In genomic region chr5:149581931-149582768, GRCh38 we compare ENCODE assay signal across 8 cellular contexts. TPM values are rescaled to one million over a fixed set of nuclear protein-coding genes. Genes with fewer than 3 reads are reported as not detected.
DNase-seq lines count a peak whose midpoint lies in the region; ATAC-seq and TF ChIP-seq lines count a peak whose summit lies in the region.

No MANE protein-coding gene starts in this region.

- no peak overlapping the region for H2BK5ac ChIP-seq in neuronal stem cell (ENCODE audit: low read length)

- H3K9me3 Mint-ChIP-seq in GM23338: no peaks in the 10 kb centered on the region

- H3F3A ChIP-seq in GM23338 (replicated peaks; ENCODE audit: low read depth): peaks cover 6% of the 10 kb centered on the region

- TF ChIP-seq CTCF in GM23338 (conservative IDR thresholded peaks at IDR 0.05; ENCODE audit: low read depth in 2 of 2) (no peak), foreskin fibroblast (IDR thresholded peaks at IDR 0.05; ENCODE audit: low read depth, low read length) (no peak)

- H3K18ac ChIP-seq in neuronal stem cell (ENCODE audit: low read length): no peak overlapping the region

- H3K79me1 ChIP-seq in neuronal stem cell (ENCODE audit: low read depth, low read length): no peaks in the 10 kb centered on the region

- no peaks in the 10 kb centered on the region for H3K79me2 ChIP-seq in GM23338 (replicated peaks; ENCODE audit: insufficient read depth)

- no peak overlapping the region for H4K91ac ChIP-seq in neuronal stem cell (ENCODE audit: low read depth, low read length, poor library complexity)

- H3K4ac ChIP-seq in neuronal stem cell (ENCODE audit: low read length): no peak overlapping the region

- H2BK15ac ChIP-seq in neuronal stem cell (ENCODE audit: low read length): no peak overlapping the region

- H3K36me3 ChIP-seq in GM23338 (ENCODE audit: insufficient read depth) (no peaks in the 10 kb centered on the region), neuronal stem cell (replicated peaks in 1 of 2; ENCODE audit: control insufficient read depth in 2 of 2, insufficient read depth in 2 of 2, low read length in 2 of 2) (no peaks in the 10 kb centered on the region)

- peaks cover 9% of the 10 kb centered on the region for H3K4me1 Mint-ChIP-seq in GM23338

- H3K36me3 Mint-ChIP-seq in GM23338 (ENCODE audit: low read depth): no peaks in the 10 kb centered on the region

- DNase-seq in GM23338 (ENCODE audit: low spot score): peak; percentile 66
- peak; percentile 30 to 57 for DNase-seq in SHP77 (lab: John Stamatoyannopoulos, UW)
- no peak for DNase-seq in foreskin fibroblast
- DNase-seq in neuronal stem cell (ENCODE audit: low spot score): peak; percentile 39
- no peak for DNase-seq in AML-193 (lab: John Stamatoyannopoulos, UW)
- DNase-seq in RKO (ENCODE audit: low spot score): no peak

- H3K9me2 ChIP-seq in GM23338 (ENCODE audit: insufficient read depth): no peaks in the 10 kb centered on the region

- no peaks in the 10 kb centered on the region for H4K20me1 ChIP-seq in GM23338 (replicated peaks; ENCODE audit: insufficient read depth)

- H3K4me3 Mint-ChIP-seq in GM23338: peak overlapping the region; percentile 76

- H2BK120ac ChIP-seq in neuronal stem cell (ENCODE audit: low read depth, low read length): no peak overlapping the region

- H3K27me3 ChIP-seq in GM23338 (ENCODE audit: insufficient read depth) (peaks cover 30% of the 10 kb centered on the region), neuronal stem cell (ENCODE audit: control insufficient read depth in 3 of 3, insufficient read depth in 3 of 3, low read depth in 1 of 3, low read length in 3 of 3) (peaks cover 0 to 6% (median 0%) of the 10 kb centered on the region in 3 experiments)

- H3K4me3 ChIP-seq in GM23338 (peak overlapping the region; percentile 68), foreskin fibroblast (ENCODE audit: low read depth in 1 of 2, low read length in 2 of 2) (peak overlapping the region; percentile 43 to 49), neuronal stem cell (ENCODE audit: low read length in 2 of 2) (peak overlapping the region in 1 of 2 donors; percentile 45)

- no peak overlapping the region for H2AK5ac ChIP-seq in neuronal stem cell (ENCODE audit: low read depth, low read length)

- H3K4me2 ChIP-seq in GM23338 (peak overlapping the region; percentile 78), neuronal stem cell (ENCODE audit: insufficient read depth, low read length, poor library complexity, severe bottlenecking) (peak overlapping the region; percentile 94)

- no peak overlapping the region for H2BK12ac ChIP-seq in neuronal stem cell (ENCODE audit: low read length)

- no CpG with 5 or more reads among the region's 9 CpGs for WGBS in neuronal stem cell (ENCODE audit: extremely low coverage in 2 of 2, insufficient read length in 2 of 2, insufficient replicate concordance in 1 of 2), 2 donors

- H3K23ac ChIP-seq in neuronal stem cell (ENCODE audit: low read depth, low read length, poor library complexity): no peak overlapping the region

- H3K4me1 ChIP-seq in GM23338 (ENCODE audit: insufficient read depth): peaks cover 8% of the 10 kb centered on the region
- peaks cover 8 to 9% of the 10 kb centered on the region in 2 donors for H3K4me1 ChIP-seq in neuronal stem cell (ENCODE audit: control insufficient read depth in 2 of 2, insufficient read depth in 1 of 2, low read depth in 1 of 2, low read length in 2 of 2)

- H3K14ac ChIP-seq in neuronal stem cell (ENCODE audit: low read length): no peak overlapping the region

- ATAC-seq in GM23338: peak; percentile 77
- no peak for ATAC-seq in HG03196 (IDR thresholded peaks at IDR 0.05; ENCODE audit: unreplicated experiment)
- no peak for ATAC-seq in HG02623 (IDR thresholded peaks at IDR 0.05; ENCODE audit: unreplicated experiment)

- H2AFZ ChIP-seq in GM23338 (peak overlapping the region; percentile 100), neuronal stem cell (ENCODE audit: low read length) (peak overlapping the region; percentile 88)

- H3K9me3 ChIP-seq in neuronal stem cell (replicated peaks in 1 of 2; ENCODE audit: control insufficient read depth in 2 of 2, insufficient read depth in 1 of 2, low read depth in 1 of 2, low read length in 2 of 2): no peaks in the 10 kb centered on the region

- H3K27ac ChIP-seq in GM23338 (ENCODE audit: low read depth): no peak overlapping the region
- H3K27ac ChIP-seq in neuronal stem cell (replicated peaks; ENCODE audit: low read length): no peak overlapping the region

- no peak overlapping the region for H4K8ac ChIP-seq in neuronal stem cell (ENCODE audit: low read depth, low read length)

- H3K9ac ChIP-seq in neuronal stem cell (ENCODE audit: low read depth, low read length, poor library complexity): no peak overlapping the region

- no peak overlapping the region for H3K27ac Mint-ChIP-seq in GM23338

- peaks cover 21% of the 10 kb centered on the region for H3K27me3 Mint-ChIP-seq in GM23338 (ENCODE audit: insufficient read depth, low read depth, poor library complexity)

TF ChIP-seq in GM23338, 12 proteins besides CTCF, POLR2A, EP300 and RAD21 (continues in another document):
- TF ChIP-seq POLR2AphosphoS5 (IDR thresholded peaks at IDR 0.05; ENCODE audit: low read depth) (no peak), ZNF462 (CRISPR knock-in tag; IDR thresholded peaks at IDR 0.05) (no peak), ZNF331 (CRISPR knock-in tag; IDR thresholded peaks at IDR 0.05; ENCODE audit: low read depth) (no peak), NANOG (IDR thresholded peaks at IDR 0.05; ENCODE audit: borderline replicate concordance) (no peak), EZH2phosphoT487 (IDR thresholded peaks at IDR 0.05; ENCODE audit: unreplicated experiment) (no peak), STAT1 (IDR thresholded peaks at IDR 0.05; ENCODE audit: unreplicated experiment) (no peak), CREB1 (CRISPR knock-in tag; IDR thresholded peaks at IDR 0.05; ENCODE audit: low read depth) (no peak), JUNB (IDR thresholded peaks at IDR 0.05; ENCODE audit: unreplicated experiment) (no peak), EZH2 (IDR thresholded peaks at IDR 0.05; ENCODE audit: low read depth, unreplicated experiment) (no peak)

RNA-seq across cellular contexts. Expression of gene ARHGEF37, which starts 0.9 kb away (rescaled TPM):
- total RNA-seq in GM23338 (2014; rRNA removed; shearing (Covaris generic)): 0.12 and 0.14 TPM in 2 replicates
- polyA plus RNA-seq in GM23338 (2016; fragmentation: Nextera tagmentation; extraction: Ambion mirVana): 0.78 and 0.79 TPM in 2 replicates
- polyA plus RNA-seq in neuronal stem cell (2013, experiment 1 of 2): 0.43 TPM
- polyA plus RNA-seq in neuronal stem cell (2013, experiment 2 of 2): 0.51 TPM

RNA-seq across cellular contexts. Expression of gene CSNK1A1, which starts 30.9 kb away (rescaled TPM):
- total RNA-seq in GM23338 (2014; rRNA removed; shearing (Covaris generic)): 233 and 235 TPM in 2 replicates
- 110 and 114 TPM in 2 replicates for polyA plus RNA-seq in GM23338 (2016; fragmentation: Nextera tagmentation; extraction: Ambion mirVana)
- polyA plus RNA-seq in neuronal stem cell (2013, experiment 1 of 2): 146 TPM
- 146 TPM for polyA plus RNA-seq in neuronal stem cell (2013, experiment 2 of 2)

Comparison
In these comparisons a context has a peak if more than half of its experiments do, and no peak if none do; other contexts are left out.
1. DNase-seq: peak in GM23338 (single experiment), SHP77 (2 of 2) and neuronal stem cell (single experiment); none in foreskin fibroblast (0 of 2), AML-193 (0 of 2) and RKO (single experiment).